In the genomic region with DNA sequence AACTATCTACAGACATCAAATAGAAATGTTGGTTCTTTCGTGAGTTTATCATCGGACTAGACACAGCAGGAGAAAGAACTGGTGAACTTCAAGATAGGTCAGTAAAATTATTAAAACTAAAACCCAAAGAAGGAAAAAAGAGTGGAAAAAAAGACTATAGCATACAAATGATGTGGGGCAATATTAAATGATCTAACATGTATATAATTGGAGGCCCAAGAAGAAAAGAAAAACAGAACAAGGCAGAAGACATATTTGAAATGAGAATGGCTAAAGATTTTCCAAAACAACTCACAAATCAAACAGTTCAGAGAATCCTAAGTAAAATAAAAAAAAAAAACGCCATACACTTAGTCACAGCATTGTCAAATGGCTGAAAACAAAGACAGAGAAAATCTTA, we compare ENCODE assay signal across 25 cellular contexts.
DNase-seq lines count a peak whose midpoint lies in the region; ATAC-seq and TF ChIP-seq lines count a peak whose summit lies in the region.
"Had no signal": no experiment of that assay in that cellular context is flagged by ENCODE, and none has a peak within 500 bp of the region (broad histone marks: within the 10 kb centered on the region; RNA-seq: fewer than 3 reads in every experiment).

No MANE protein-coding gene starts in this region.

- no peaks in the 10 kb centered on the region for H3K27me3 Mint-ChIP-seq in nephron progenitor cell (ENCODE audit: low read depth, poor library complexity)
- no peaks in the 10 kb centered on the region for H3K27me3 Mint-ChIP-seq in progenitor cell of endocrine pancreas
- H3K27me3 Mint-ChIP-seq: CD4-positive, alpha-beta memory T cell; CD4-positive, CD25-positive, alpha-beta regulatory T cell; CD8-positive, alpha-beta memory T cell had no signal

- peaks cover 6% of the 10 kb centered on the region; the same call in 1 of the 2 replicates for H3K9me3 ChIP-seq in HEK293 (ENCODE audit: control insufficient read depth, insufficient read depth, low read depth, low read length)
- H3K9me3 ChIP-seq in HUES6 (ENCODE audit: control insufficient read depth, insufficient read depth, low read depth, low read length), result peaks cover 10% of the 10 kb centered on the region

- H3K36me3 ChIP-seq in HEK293 (ENCODE audit: control insufficient read depth in 2 of 2, insufficient read depth in 1 of 2, low read length in 2 of 2), result peaks cover 22 to 23% of the 10 kb centered on the region in 2 experiments; a peak in 2 of 3 replicates
- peaks cover 75% of the 10 kb centered on the region for H3K36me3 ChIP-seq in HUES6 (ENCODE audit: control insufficient read depth, insufficient read depth, low read length)
- H3K36me3 ChIP-seq: BE2C, BLaER1 had no signal

- H3K27ac Mint-ChIP-seq in nephron progenitor cell (peak overlapping the region; percentile 26), progenitor cell of endocrine pancreas (peak overlapping the region; percentile 29)
- H3K27ac Mint-ChIP-seq: CD14-positive monocyte; CD4-positive, alpha-beta memory T cell; CD4-positive, CD25-positive, alpha-beta regulatory T cell; CD8-positive, alpha-beta memory T cell had no signal

- H3K4me3 ChIP-seq in HEK293 (ENCODE audit: low read depth, low read length) (no peak overlapping the region), HUES6 (ENCODE audit: low read depth, low read length) (no peak overlapping the region)
- H3K4me3 ChIP-seq: BLaER1, GM12878 had no signal

- ATAC-seq in HG02759 (IDR thresholded peaks at IDR 0.05; ENCODE audit: unreplicated experiment), result no peak
- ATAC-seq: GM12878 had no signal

- H3K9ac ChIP-seq in HUES6 (ENCODE audit: low read length), result no peak overlapping the region
- H3K9ac ChIP-seq: BLaER1 had no signal

- TF ChIP-seq CTCF in HEK293 (tag by site-specific recombination; IDR thresholded peaks at IDR 0.05) (no peak), nephron progenitor cell (IDR thresholded peaks at IDR 0.05) (no peak), progenitor cell of endocrine pancreas (IDR thresholded peaks at IDR 0.05; ENCODE audit: unreplicated experiment) (no peak)

- CTCF ChIA-PET in HEK293 (lab: Yijun Ruan, JAX), result interaction anchor here (0.6 kb wide), 1 partner anchor 9 kb away, joined by 3 read pairs; no protein-coding TSS in a partner anchor

- no peaks in the 10 kb centered on the region for H3K4me1 ChIP-seq in HEK293 (ENCODE audit: control insufficient read depth, insufficient read depth, low read length)
- peaks cover 4% of the 10 kb centered on the region; the same call in 1 of the 2 replicates for H3K4me1 ChIP-seq in HUES6 (ENCODE audit: control insufficient read depth, insufficient read depth, low read length)
- H3K4me1 ChIP-seq: BE2C, BLaER1 had no signal

- peaks cover 51% of the 10 kb centered on the region for H3K36me3 Mint-ChIP-seq in nephron progenitor cell (ENCODE audit: low read depth)
- H3K36me3 Mint-ChIP-seq in progenitor cell of endocrine pancreas (ENCODE audit: insufficient read depth), result peaks cover 40% of the 10 kb centered on the region

- H3K4me3 Mint-ChIP-seq in nephron progenitor cell (no peak overlapping the region), progenitor cell of endocrine pancreas (ENCODE audit: low read depth) (no peak overlapping the region)
- H3K4me3 Mint-ChIP-seq: CD14-positive monocyte; CD4-positive, alpha-beta memory T cell; CD4-positive, CD25-positive, alpha-beta regulatory T cell; CD8-positive, alpha-beta memory T cell had no signal

- H3K27me3 ChIP-seq in HUES6 (ENCODE audit: control insufficient read depth, insufficient read depth, low read length), result no peaks in the 10 kb centered on the region
- H3K27me3 ChIP-seq: BE2C, BLaER1 had no signal

- no peak for DNase-seq in nephron progenitor cell
- DNase-seq in progenitor cell of endocrine pancreas (ENCODE audit: low spot score, unreplicated experiment), result no peak
- DNase-seq in NCI-H1105 (lab: John Stamatoyannopoulos, UW), result no peak
- DNase-seq in NCI-H2029 (lab: John Stamatoyannopoulos, UW), result no peak
- DNase-seq: 8988T; ACHN; BE2C; C1 segment of cervical spinal cord; CD4-positive, alpha-beta memory T cell; CD4-positive, CD25-positive, alpha-beta regulatory T cell; CD8-positive, alpha-beta memory T cell; COR-L47; DMS 273 treated with DMSO at 0.1 percent for 48 hours; DMS153; DMS53; DMS79; DND-41; EL; GDM1 had no signal

- H3K9me3 Mint-ChIP-seq in nephron progenitor cell (peaks cover 32% of the 10 kb centered on the region), progenitor cell of endocrine pancreas (ENCODE audit: low read depth) (peaks cover 22% of the 10 kb centered on the region)

- H3K4me1 Mint-ChIP-seq in nephron progenitor cell (peaks cover 24% of the 10 kb centered on the region), progenitor cell of endocrine pancreas (ENCODE audit: low read depth) (no peaks in the 10 kb centered on the region)

- H3K27ac ChIP-seq in HEK293 (ENCODE audit: extremely low read depth, low read depth, low read length), result no peak overlapping the region
- H3K27ac ChIP-seq in HUES6 (ENCODE audit: low read depth, low read length), result peak overlapping the region; percentile 27; the same call in 1 of the 2 replicates
- H3K27ac ChIP-seq: BLaER1 had no signal

- POLR2A ChIA-PET in HEK293 (lab: Yijun Ruan, JAX), result no interaction called here

TF ChIP-seq in HEK293, 187 proteins besides CTCF, POLR2A, EP300 and RAD21:
- TF ChIP-seq ZNF133 (tag by site-specific recombination; IDR thresholded peaks at IDR 0.05) (peak; percentile 100), SETDB1 (IDR thresholded peaks at IDR 0.05; ENCODE audit: insufficient read length, low read length) (no peak)
